In genomic region chr11:79011357-79011756, GRCh38 we compare ENCODE assay signal across 3 cellular contexts.
"Had no signal": no experiment of that assay in that cellular context is flagged by ENCODE, and none has a peak within 500 bp of the region (broad histone marks: within the 10 kb centered on the region; RNA-seq: fewer than 3 reads in every experiment).

No MANE protein-coding gene starts in this region.

- DNase-seq: GDM1, GF-D8 had no signal

- H3K4me3 ChIP-seq: GM12878 had no signal

- ATAC-seq: GM12878 had no signal
